In the genomic region with DNA sequence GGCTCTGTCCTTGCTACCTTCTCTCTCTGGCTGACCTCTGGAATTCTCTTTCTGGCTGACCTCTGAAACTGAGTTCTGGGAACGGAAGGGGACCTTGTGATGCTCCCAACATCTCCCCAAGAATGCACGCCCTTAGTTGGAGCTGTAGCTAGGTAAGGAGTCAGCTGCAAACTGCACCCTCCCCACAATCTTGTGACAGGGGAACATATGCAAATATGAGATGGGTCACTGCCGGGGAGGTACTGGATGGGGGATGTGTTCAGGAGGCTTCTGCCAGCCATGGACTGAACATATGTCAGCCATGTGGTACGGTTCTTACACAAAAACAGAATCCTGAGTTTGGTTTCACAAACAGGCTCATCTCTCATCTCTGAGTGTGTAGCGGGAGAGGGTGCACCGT, we compare ENCODE assay signal across 9 cellular contexts. TPM values are rescaled to one million over a fixed set of nuclear protein-coding genes. Genes with fewer than 3 reads are reported as not detected.
DNase-seq lines count a peak whose midpoint lies in the region; ATAC-seq and TF ChIP-seq lines count a peak whose summit lies in the region.
"Had no signal": no experiment of that assay in that cellular context is flagged by ENCODE, and none has a peak within 500 bp of the region (broad histone marks: within the 10 kb centered on the region; RNA-seq: fewer than 3 reads in every experiment).

No MANE protein-coding gene starts in this region.

- TF ChIP-seq CTCF in MCF 10A (IDR thresholded peaks at IDR 0.05; ENCODE audit: unreplicated experiment), result no peak

- intact Hi-C loops in MCF 10A (cut with micrococcal nuclease), result no loop called here

- no peaks in the 10 kb centered on the region for H3K27me3 Mint-ChIP-seq in activated T-helper 17 cell treated with anti-CD3 and anti-CD28 coated beads, Interleukin-2, amount 50 U/mL, for 72 hours
- H3K27me3 Mint-ChIP-seq in MCF 10A (ENCODE audit: insufficient read depth, unreplicated experiment), result no peaks in the 10 kb centered on the region

- DNase-seq in activated effector memory CD4-positive, alpha-beta T cell treated with anti-CD3 and anti-CD28 coated beads, Interleukin-2, amount 50 U/mL, for 16 hours, result no peak
- DNase-seq in SK-N-DZ (ENCODE audit: low spot score) (no peak), MCF 10A (ENCODE audit: unreplicated experiment) (no peak), SW 1271 (lab: John Stamatoyannopoulos, UW) (no peak)
- DNase-seq: EL had no signal

- H3K36me3 Mint-ChIP-seq in activated T-helper 17 cell treated with anti-CD3 and anti-CD28 coated beads, Interleukin-2, amount 50 U/mL, for 72 hours (ENCODE audit: low read depth), result no peaks in the 10 kb centered on the region
- H3K36me3 Mint-ChIP-seq in MCF 10A (ENCODE audit: insufficient read depth, unreplicated experiment), result no peaks in the 10 kb centered on the region

- POLR2A ChIA-PET in MCF 10A (lab: Yijun Ruan, JAX), result no interaction called here

- H3K27ac Mint-ChIP-seq in activated T-helper 17 cell treated with anti-CD3 and anti-CD28 coated beads, Interleukin-2, amount 50 U/mL, for 72 hours, result no peak overlapping the region
- H3K27ac Mint-ChIP-seq in MCF 10A (ENCODE audit: low read depth, unreplicated experiment), result no peak overlapping the region

- CTCF ChIA-PET in MCF 10A (lab: Yijun Ruan, JAX), result no interaction called here

- no peak overlapping the region for H3K4me3 Mint-ChIP-seq in activated T-helper 17 cell treated with anti-CD3 and anti-CD28 coated beads, Interleukin-2, amount 50 U/mL, for 72 hours
- H3K4me3 Mint-ChIP-seq in MCF 10A (ENCODE audit: unreplicated experiment), result no peak overlapping the region

- BruUV-seq in MCF 10A (replicated peaks; lab: Mats Ljungman, UMichigan), result no TSS peak

- peaks cover 25% of the 10 kb centered on the region for H3K4me1 Mint-ChIP-seq in activated T-helper 17 cell treated with anti-CD3 and anti-CD28 coated beads, Interleukin-2, amount 50 U/mL, for 72 hours
- no peaks in the 10 kb centered on the region for H3K4me1 Mint-ChIP-seq in MCF 10A (ENCODE audit: insufficient read depth, unreplicated experiment)

- no peaks in the 10 kb centered on the region for H3K9me3 Mint-ChIP-seq in activated T-helper 17 cell treated with anti-CD3 and anti-CD28 coated beads, Interleukin-2, amount 50 U/mL, for 72 hours
- no peaks in the 10 kb centered on the region for H3K9me3 Mint-ChIP-seq in MCF 10A (ENCODE audit: unreplicated experiment)

- peak; percentile 99 for ATAC-seq in GM18498 (IDR thresholded peaks at IDR 0.05; ENCODE audit: unreplicated experiment)
- ATAC-seq in GM19438 (IDR thresholded peaks at IDR 0.05; ENCODE audit: low read depth, unreplicated experiment), result peak; percentile 95
- ATAC-seq in HG03064 (IDR thresholded peaks at IDR 0.05; ENCODE audit: low read depth, unreplicated experiment), result peak; percentile 82
- peak; percentile 58 for ATAC-seq in activated T-helper 17 cell treated with anti-CD3 and anti-CD28 coated beads, Interleukin-2, amount 50 U/mL, for 72 hours (replicated peaks)

RNA-seq across cellular contexts. Expression of a gene that starts 34.2 kb away (rescaled TPM):
- 100 to 1,000 TPM in 1 of 2 donors, 10 to 100 TPM in 1; 95.4 to 269 TPM for total RNA-seq in activated T-helper 17 cell treated with anti-CD3 and anti-CD28 coated beads, Interleukin-2, amount 50 U/mL, for 72 hours
- polyA plus RNA-seq in SK-N-DZ (2014; cell fraction: cytosol; rRNA removed), result 16.1 and 17.4 TPM in 2 replicates
- 6.6 and 7.0 TPM in 2 replicates for polyA plus RNA-seq in SK-N-DZ (2014; cell fraction: nucleus; rRNA removed)
- total RNA-seq in MCF 10A (2022), result 3.0 and 5.7 TPM in 2 replicates

Comparison
In these comparisons a context has a peak if more than half of its experiments do, and no peak if none do; other contexts are left out.
1. RNA of a gene that starts 34.2 kb away (total RNA-seq): 95.4 to 269 TPM in activated T-helper 17 cell treated with anti-CD3 and anti-CD28 coated beads, Interleukin-2, amount 50 U/mL, for 72 hours; 3.0 to 5.7 TPM in MCF 10A; every median in the first group is over 10 times any median in the second.
2. Peak in every context shown above with its lines, with median percentiles within 50 percentile points of each other: ATAC-seq.